Comparison of ENCODE assay signal across 2 cellular contexts in the genomic region with DNA sequence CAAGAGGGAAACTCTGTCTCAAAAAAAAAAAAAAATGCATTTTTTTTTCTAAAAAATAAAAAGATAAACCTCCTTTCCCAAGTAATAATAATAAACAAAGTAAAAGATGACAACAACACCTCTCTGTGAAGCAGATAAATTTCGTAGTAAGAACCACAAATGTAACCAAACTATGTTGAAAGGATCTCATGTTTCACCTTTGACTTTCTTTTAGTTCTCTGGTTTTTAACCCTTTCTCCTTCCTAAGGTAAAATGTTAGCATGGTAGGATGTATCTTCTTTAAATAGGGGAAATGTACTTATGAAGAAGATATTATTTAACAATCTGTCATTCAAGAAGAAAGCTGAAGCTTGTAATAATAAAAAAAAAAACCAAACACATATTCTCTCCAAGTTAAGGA.
TF ChIP-seq lines count a peak whose summit lies in the region.

No MANE protein-coding gene starts in this region.

TF ChIP-seq in SK-N-SH, 30 proteins besides CTCF, POLR2A, EP300 and RAD21:
- TF ChIP-seq MEF2A (IDR thresholded peaks at IDR 0.05; ENCODE audit: borderline replicate concordance, low read depth) (no peak), MXI1 (IDR thresholded peaks at IDR 0.05; ENCODE audit: low read depth, low read length) (no peak), JUND (IDR thresholded peaks at IDR 0.05) (no peak), GATA2 (CRISPR knock-in tag; IDR thresholded peaks at IDR 0.05) (no peak), TCF12 (IDR thresholded peaks at IDR 0.05) (no peak), TAF1 (IDR thresholded peaks at IDR 0.05; ENCODE audit: borderline replicate concordance, low read depth, low read length) (no peak), USF2 (IDR thresholded peaks at IDR 0.05; ENCODE audit: borderline replicate concordance, low read depth, low read length) (no peak), IRF3 (IDR thresholded peaks at IDR 0.05; ENCODE audit: low read depth, low read length) (no peak), ZBTB33 (IDR thresholded peaks at IDR 0.05; ENCODE audit: borderline replicate concordance, low read depth) (no peak), GABPA (IDR thresholded peaks at IDR 0.05; ENCODE audit: low read depth) (no peak), NRF1 (IDR thresholded peaks at IDR 0.05; ENCODE audit: low read depth, low read length) (no peak), FOXM1 (IDR thresholded peaks at IDR 0.05; ENCODE audit: low read depth) (no peak), EZH2phosphoT487 (IDR thresholded peaks at IDR 0.05; ENCODE audit: borderline replicate concordance, low read depth) (no peak), RXRA (IDR thresholded peaks at IDR 0.05; ENCODE audit: borderline replicate concordance, low read depth) (no peak)
- TF ChIP-seq, protein P1, sequence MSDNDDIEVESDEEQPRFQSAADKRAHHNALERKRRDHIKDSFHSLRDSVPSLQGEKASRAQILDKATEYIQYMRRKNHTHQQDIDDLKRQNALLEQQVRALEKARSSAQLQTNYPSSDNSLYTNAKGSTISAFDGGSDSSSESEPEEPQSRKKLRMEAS (IDR thresholded peaks at IDR 0.05; ENCODE audit: low read depth): no peak

TF ChIP-seq in SK-N-SH treated with all-trans-retinoic acid at 6 μM for 48 hours, 23 proteins besides CTCF, POLR2A, EP300 and RAD21:
- TF ChIP-seq ZNF565 (CRISPR knock-in tag; conservative IDR thresholded peaks at IDR 0.05; ENCODE audit: low read depth): no peak
